15 cellular contexts compared by ENCODE assay signal in the genomic region with DNA sequence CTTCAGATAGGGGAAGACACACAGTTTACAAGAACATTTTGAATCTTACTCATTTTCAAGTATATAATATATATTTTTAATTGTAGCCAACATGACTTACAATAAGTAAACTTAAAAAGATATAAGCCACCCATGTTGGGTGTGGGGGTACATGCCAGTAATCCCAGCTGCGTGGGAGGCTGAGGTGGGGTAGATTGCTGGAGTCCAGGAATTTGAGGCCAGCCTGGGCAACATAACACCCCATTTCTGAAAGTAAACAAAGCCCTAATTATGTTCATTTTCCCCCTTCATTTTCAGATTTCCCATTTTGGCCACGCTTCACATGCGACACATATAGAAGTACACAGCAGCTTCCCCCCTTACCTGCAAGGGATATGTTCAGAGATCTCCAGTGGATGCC. TPM values are rescaled to one million over a fixed set of nuclear protein-coding genes. Genes with fewer than 3 reads are reported as not detected.
DNase-seq lines count a peak whose midpoint lies in the region; ATAC-seq, FAIRE-seq and TF ChIP-seq lines count a peak whose summit lies in the region.
"Had no signal": no experiment of that assay in that cellular context is flagged by ENCODE, and none has a peak within 500 bp of the region (broad histone marks: within the 10 kb centered on the region; RNA-seq: fewer than 3 reads in every experiment).

No MANE protein-coding gene starts in this region.

- peaks cover 81% of the 10 kb centered on the region for H3K4me1 Mint-ChIP-seq in stimulated activated naive CD8-positive, alpha-beta T cell treated with anti-CD3 and anti-CD28 coated beads, Interleukin-15, Interleukin-2, amounts not matched to agents 100 ng/mL and 50 ng/mL, for 24 hours (ENCODE audit: low read depth)
- peaks cover 65% of the 10 kb centered on the region for H3K4me1 Mint-ChIP-seq in activated CD4-positive, alpha-beta memory T cell treated with anti-CD3 and anti-CD28 coated beads for 36 hours (ENCODE audit: low read depth)

- peaks cover 11% of the 10 kb centered on the region for H3K36me3 Mint-ChIP-seq in stimulated activated naive CD8-positive, alpha-beta T cell treated with anti-CD3 and anti-CD28 coated beads, Interleukin-15, Interleukin-2, amounts not matched to agents 100 ng/mL and 50 ng/mL, for 24 hours (ENCODE audit: low read depth)
- H3K36me3 Mint-ChIP-seq in activated CD4-positive, alpha-beta memory T cell treated with anti-CD3 and anti-CD28 coated beads for 36 hours: peaks cover 28% of the 10 kb centered on the region

- CTCF ChIA-PET in activated CD4-positive, alpha-beta memory T cell treated with anti-CD3 and anti-CD28 coated beads for 36 hours (lab: Charles Lee): interaction anchor here (0.6 to 2.9 kb wide), 13 partner anchors 10 to 143 kb away, joined by 3 to 21 read pairs (median 5); no protein-coding TSS in a partner anchor

- FAIRE-seq in GM19239 (lab: Jason Lieb, UNC): no peak
- FAIRE-seq: pancreas had no signal

- no peaks in the 10 kb centered on the region for H3K36me3 ChIP-seq in esophagus muscularis mucosa
- H3K36me3 ChIP-seq: adrenal gland; BLaER1 treated with 17β-estradiol and CSF1 and Interleukin-3, amounts not matched to agents 10 nM and 100 nM; pancreas; tibial artery had no signal

- intact Hi-C loops in activated CD4-positive, alpha-beta memory T cell treated with anti-CD3 and anti-CD28 coated beads for 36 hours (cut with micrococcal nuclease): loop anchor here (1.0 to 2.0 kb wide), 8 partner anchors 36 to 150 kb away; a partner anchor contains a TSS
- intact Hi-C loops in esophagus muscularis mucosa (cut with DNase I): no loop called here

- TF ChIP-seq CTCF in esophagus muscularis mucosa (IDR thresholded peaks at IDR 0.05): no peak

- TF ChIP-seq POLR2A in esophagus muscularis mucosa (IDR thresholded peaks at IDR 0.05; ENCODE audit: low read depth): no peak

- POLR2A ChIA-PET in activated CD4-positive, alpha-beta memory T cell treated with anti-CD3 and anti-CD28 coated beads for 36 hours (lab: Charles Lee): interaction anchor here (0.6 to 2.6 kb wide), 17 partner anchors 9 to 495 kb away, joined by 3 to 33 read pairs (median 5); a partner anchor contains a TSS

- no peak overlapping the region for H3K4me3 ChIP-seq in esophagus muscularis mucosa
- H3K4me3 ChIP-seq: adrenal gland; BLaER1 treated with 17β-estradiol and CSF1 and Interleukin-3, amounts not matched to agents 10 nM and 100 nM; pancreas; tibial artery had no signal

- H3K27ac ChIP-seq in esophagus muscularis mucosa (replicated peaks in 1 of 4): no peak overlapping the region
- H3K27ac ChIP-seq: BLaER1 treated with 17β-estradiol and CSF1 and Interleukin-3, amounts not matched to agents 10 nM and 100 nM; pancreas; tibial artery had no signal

- 96% methylated on average over 3 of the region's 3 CpGs for WGBS in esophagus muscularis mucosa

- ATAC-seq in stimulated activated naive CD8-positive, alpha-beta T cell treated with anti-CD3 and anti-CD28 coated beads, Interleukin-15, Interleukin-2, amounts not matched to agents 100 U/mL and 50 U/mL, for 24 hours: no peak
- ATAC-seq in GM21528 (IDR thresholded peaks at IDR 0.05; ENCODE audit: low FRiP score, unreplicated experiment) (no peak), HG03039 (IDR thresholded peaks at IDR 0.05; ENCODE audit: unreplicated experiment) (no peak)

- TF ChIP-seq EP300 in esophagus muscularis mucosa (IDR thresholded peaks at IDR 0.05): no peak

- DNase-seq in stimulated activated naive CD8-positive, alpha-beta T cell treated with anti-CD3 and anti-CD28 coated beads, Interleukin-15, Interleukin-2, amounts not matched to agents 100 U/mL and 50 U/mL, for 24 hours: no peak
- peak; percentile 40 for DNase-seq in activated CD4-positive, alpha-beta memory T cell treated with anti-CD3 and anti-CD28 coated beads for 36 hours
- peak; percentile 5 for DNase-seq in esophagus muscularis mucosa (ENCODE audit: extremely low spot score)
- no peak for DNase-seq in GM19239 (ENCODE audit: insufficient read length, low spot score)
- DNase-seq in NCI-H2081 treated with DMSO at 0.1 percent for 48 hours (lab: John Stamatoyannopoulos, UW): no peak
- DNase-seq: NCI-H2029, NCI-H748 treated with DMSO at 0.1 percent for 48 hours, tibial artery had no signal

- H3K9me3 Mint-ChIP-seq in stimulated activated naive CD8-positive, alpha-beta T cell treated with anti-CD3 and anti-CD28 coated beads, Interleukin-15, Interleukin-2, amounts not matched to agents 100 ng/mL and 50 ng/mL, for 24 hours: peaks cover 5% of the 10 kb centered on the region
- peaks cover 28% of the 10 kb centered on the region for H3K9me3 Mint-ChIP-seq in activated CD4-positive, alpha-beta memory T cell treated with anti-CD3 and anti-CD28 coated beads for 36 hours

- no peak overlapping the region for H3K4me3 Mint-ChIP-seq in stimulated activated naive CD8-positive, alpha-beta T cell treated with anti-CD3 and anti-CD28 coated beads, Interleukin-15, Interleukin-2, amounts not matched to agents 100 ng/mL and 50 ng/mL, for 24 hours
- H3K4me3 Mint-ChIP-seq in activated CD4-positive, alpha-beta memory T cell treated with anti-CD3 and anti-CD28 coated beads for 36 hours: no peak overlapping the region
- H3K4me3 Mint-ChIP-seq: mesothelial cell of epicardium had no signal

- no peaks in the 10 kb centered on the region for H3K9me3 ChIP-seq in esophagus muscularis mucosa
- H3K9me3 ChIP-seq: adrenal gland, pancreas, tibial artery had no signal

- peaks cover 6 to 30% (median 11%) of the 10 kb centered on the region in 4 donors for H3K4me1 ChIP-seq in esophagus muscularis mucosa
- H3K4me1 ChIP-seq: pancreas had no signal

- H3K27me3 Mint-ChIP-seq in stimulated activated naive CD8-positive, alpha-beta T cell treated with anti-CD3 and anti-CD28 coated beads, Interleukin-15, Interleukin-2, amounts not matched to agents 100 ng/mL and 50 ng/mL, for 24 hours: no peaks in the 10 kb centered on the region
- H3K27me3 Mint-ChIP-seq in activated CD4-positive, alpha-beta memory T cell treated with anti-CD3 and anti-CD28 coated beads for 36 hours: peaks cover 1% of the 10 kb centered on the region

- no peaks in the 10 kb centered on the region for H3K27me3 ChIP-seq in esophagus muscularis mucosa
- H3K27me3 ChIP-seq: adrenal gland; BLaER1 treated with 17β-estradiol and CSF1 and Interleukin-3, amounts not matched to agents 10 nM and 100 nM; pancreas; tibial artery had no signal

- H3K27ac Mint-ChIP-seq in stimulated activated naive CD8-positive, alpha-beta T cell treated with anti-CD3 and anti-CD28 coated beads, Interleukin-15, Interleukin-2, amounts not matched to agents 100 ng/mL and 50 ng/mL, for 24 hours: peak overlapping the region; percentile 91
- peak overlapping the region; percentile 99 for H3K27ac Mint-ChIP-seq in activated CD4-positive, alpha-beta memory T cell treated with anti-CD3 and anti-CD28 coated beads for 36 hours

RNA-seq across cellular contexts. Expression of a gene that starts 30.5 kb away (rescaled TPM):
- 10 to 100 TPM; 59.0 to 64.7 TPM for total RNA-seq in activated CD4-positive, alpha-beta memory T cell treated with anti-CD3 and anti-CD28 coated beads for 36 hours
- 100 to 1,000 TPM; 114 to 125 (median 124) TPM for total RNA-seq in esophagus muscularis mucosa

RNA-seq across cellular contexts. Expression of a gene that starts 37.7 kb away (rescaled TPM):
- total RNA-seq in activated CD4-positive, alpha-beta memory T cell treated with anti-CD3 and anti-CD28 coated beads for 36 hours: 10 to 100 TPM; 69.9 to 72.6 TPM
- 10 to 100 TPM in 1 of 4 donors, 1 to 10 TPM in 3; 5.4 to 17.7 (median 6.2) TPM for total RNA-seq in esophagus muscularis mucosa

RNA-seq across cellular contexts. Expression of a gene that starts 58.8 kb away (rescaled TPM):
- 10 to 100 TPM; 36.1 to 38.9 TPM for total RNA-seq in activated CD4-positive, alpha-beta memory T cell treated with anti-CD3 and anti-CD28 coated beads for 36 hours
- 10 to 100 TPM; 22.9 to 31.3 (median 27.2) TPM for total RNA-seq in esophagus muscularis mucosa

Comparison
In these comparisons a context has a peak if more than half of its experiments do, and no peak if none do; other contexts are left out.
1. DNase-seq: peak in activated CD4-positive, alpha-beta memory T cell treated with anti-CD3 and anti-CD28 coated beads for 36 hours (single experiment) and esophagus muscularis mucosa (single experiment); none in stimulated activated naive CD8-positive, alpha-beta T cell treated with anti-CD3 and anti-CD28 coated beads, Interleukin-15, Interleukin-2, amounts not matched to agents 100 U/mL and 50 U/mL, for 24 hours (single experiment), GM19239 (single experiment) and NCI-H2081 treated with DMSO at 0.1 percent for 48 hours (single experiment).